ENCODE assay signal across 23 cellular contexts in genomic region chr2:31193806-31194205, GRCh38. TPM values are rescaled to one million over a fixed set of nuclear protein-coding genes. Genes with fewer than 3 reads are reported as not detected.
"Had no signal": no experiment of that assay in that cellular context is flagged by ENCODE, and none has a peak within 500 bp of the region (broad histone marks: within the 10 kb centered on the region; RNA-seq: fewer than 3 reads in every experiment).

No MANE protein-coding gene starts in this region.

- H3K27ac Mint-ChIP-seq: mesothelial cell of epicardium; natural killer cell; progenitor cell of endocrine pancreas; stimulated activated naive CD8-positive, alpha-beta T cell treated with anti-CD3 and anti-CD28 coated beads, Interleukin-15, Interleukin-2, amounts not matched to agents 100 ng/mL and 50 ng/mL, for 24 hours had no signal

- H3K36me3 ChIP-seq: colonic mucosa, heart right ventricle, pancreas, tibial nerve had no signal

- DNase-seq: colonic mucosa; effector CD8-positive, alpha-beta T cell; heart right ventricle; hypothalamus; mammary epithelial cell; natural killer cell; nucleus accumbens; pancreas; spleen; stimulated activated CD4-positive, alpha-beta T cell treated with anti-CD3 and anti-CD28 coated beads, Interleukin-15, amount 100 ng/mL, for 24 hours; stimulated activated CD4-positive, alpha-beta T cell treated with anti-CD3 and anti-CD28 coated beads, Interleukin-1b, Interleukin-23, amount 100 ng/mL, for 48 hours; stimulated activated CD4-positive, alpha-beta T cell treated with anti-CD3 and anti-CD28 coated beads, Interleukin-4, amount 100 ng/mL, for 24 hours had no signal

- H3K4me1 Mint-ChIP-seq: mesothelial cell of epicardium; natural killer cell; neural crest cell; stimulated activated memory B cell treated with anti-CD40 and anti-IgM and Interleukin-4, amounts not matched to agents 10 μg/mL and 1 μg/mL and 100 μg/mL, for 72 hours had no signal

- H3K4me1 ChIP-seq: colonic mucosa, heart right ventricle, pancreas, spleen, tibial nerve had no signal

- H3K27me3 ChIP-seq: colonic mucosa, heart right ventricle, pancreas, spleen, tibial nerve had no signal

- H3K4me3 ChIP-seq: colonic mucosa, heart right ventricle, pancreas, spleen, tibial nerve had no signal

- H3K9me3 ChIP-seq: colonic mucosa, heart right ventricle, pancreas, spleen had no signal

- H3K27me3 Mint-ChIP-seq: stimulated activated memory B cell treated with anti-CD40 and anti-IgM and Interleukin-4, amounts not matched to agents 10 μg/mL and 1 μg/mL and 100 μg/mL, for 72 hours; stimulated activated naive CD8-positive, alpha-beta T cell treated with anti-CD3 and anti-CD28 coated beads, Interleukin-15, Interleukin-2, amounts not matched to agents 100 ng/mL and 50 ng/mL, for 24 hours had no signal

- H3K36me3 Mint-ChIP-seq: mesothelial cell of epicardium, natural killer cell had no signal

- H3K4me3 Mint-ChIP-seq: mesothelial cell of epicardium; natural killer cell; neural crest cell; stimulated activated memory B cell treated with anti-CD40 and anti-IgM and Interleukin-4, amounts not matched to agents 10 μg/mL and 1 μg/mL and 100 μg/mL, for 72 hours; stimulated activated naive CD8-positive, alpha-beta T cell treated with anti-CD3 and anti-CD28 coated beads, Interleukin-15, Interleukin-2, amounts not matched to agents 100 ng/mL and 50 ng/mL, for 24 hours had no signal

- ATAC-seq: esophagus mucosa; heart right ventricle; left lobe of liver; natural killer cell; pancreas; sciatic nerve; stimulated activated memory B cell treated with anti-CD40 and anti-IgM and Interleukin-4, amounts not matched to agents 10 μg/mL and 1 μg/mL and 100 μg/mL, for 72 hours had no signal

- H3K9me3 Mint-ChIP-seq: neural crest cell had no signal

- H3K27ac ChIP-seq: colonic mucosa, heart right ventricle, pancreas, spleen, tibial nerve had no signal

RNA-seq across cellular contexts. Expression of gene CAPN14, which starts 23.5 kb away (rescaled TPM):
- total RNA-seq: left lobe of liver, myocyte, skeletal muscle tissue, tibial nerve had no signal

RNA-seq across cellular contexts. Expression of gene GALNT14, which starts 55.6 kb away (rescaled TPM):
- total RNA-seq: myocyte had no signal
